ENCODE assay signal across 16 cellular contexts in the genomic region with DNA sequence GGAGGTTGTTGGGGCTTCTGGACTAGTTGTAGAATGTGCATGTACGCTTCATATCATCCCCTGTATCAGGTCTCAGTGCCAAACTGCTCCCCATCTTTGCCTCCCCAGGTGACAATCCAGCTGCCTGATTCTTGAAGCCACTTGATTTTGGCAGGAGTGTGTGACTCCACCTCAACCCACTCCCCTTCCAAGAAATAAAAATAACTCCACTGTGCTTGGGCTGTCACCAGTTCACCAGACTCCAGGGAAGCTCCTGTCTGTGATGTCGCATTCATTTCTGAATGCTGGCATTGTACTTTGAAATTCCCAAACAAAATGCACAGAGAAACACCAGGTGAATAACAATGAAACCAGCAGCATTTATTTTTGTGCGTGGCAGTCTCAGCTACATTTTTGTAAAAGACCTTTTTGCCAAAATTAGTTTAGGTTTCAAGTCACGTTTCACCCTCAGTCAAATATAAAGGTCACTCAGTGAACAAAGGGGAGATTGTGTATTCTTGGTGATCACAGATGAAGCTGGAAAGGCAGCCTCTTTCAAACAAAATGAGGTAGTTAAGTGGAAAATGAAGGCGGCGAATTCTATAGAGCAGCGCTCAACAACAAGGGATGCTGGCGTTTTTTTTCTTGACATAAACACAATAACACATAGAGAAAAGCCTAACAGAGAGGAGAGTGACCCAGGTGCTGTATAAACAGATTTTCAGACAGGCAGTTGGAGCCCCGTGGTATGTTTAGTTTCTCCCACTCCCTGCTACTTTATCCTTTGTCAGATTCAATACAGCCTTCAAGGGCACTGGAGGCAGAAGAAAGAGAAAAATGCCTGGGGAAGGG.
DNase-seq lines count a peak whose midpoint lies in the region; ATAC-seq lines count a peak whose summit lies in the region.
"Had no signal": no experiment of that assay in that cellular context is flagged by ENCODE, and none has a peak within 500 bp of the region (broad histone marks: within the 10 kb centered on the region; RNA-seq: fewer than 3 reads in every experiment).

No MANE protein-coding gene starts in this region.

- peaks cover 2% of the 10 kb centered on the region for H3K27me3 Mint-ChIP-seq in activated naive CD4-positive, alpha-beta T cell treated with anti-CD3 and anti-CD28 coated beads for 36 hours (ENCODE audit: low read depth)

- H3K14ac ChIP-seq in neuronal stem cell (ENCODE audit: low read length), result no peak overlapping the region

- WGBS in neuronal stem cell (ENCODE audit: extremely low coverage in 2 of 2, insufficient read length in 2 of 2, insufficient replicate concordance in 1 of 2), 2 donors, result no CpG with 5 or more reads among the region's 9 CpGs

- no peak overlapping the region for H4K91ac ChIP-seq in neuronal stem cell (ENCODE audit: low read depth, low read length, poor library complexity)

- ATAC-seq in HG02884 (IDR thresholded peaks at IDR 0.05; ENCODE audit: unreplicated experiment) (no peak), HG02840 (IDR thresholded peaks at IDR 0.05; ENCODE audit: low FRiP score, unreplicated experiment) (no peak)
- ATAC-seq: body of pancreas had no signal

- H3K4me2 ChIP-seq in neuronal stem cell (ENCODE audit: insufficient read depth, low read length, poor library complexity, severe bottlenecking), result peak overlapping the region; percentile 14
- H3K4me2 ChIP-seq: BLaER1 had no signal

- H3K9me3 ChIP-seq in HAP-1 (no peaks in the 10 kb centered on the region), neuronal stem cell (replicated peaks in 1 of 2; ENCODE audit: control insufficient read depth in 2 of 2, insufficient read depth in 1 of 2, low read depth in 1 of 2, low read length in 2 of 2) (peaks cover 0 to 6% of the 10 kb centered on the region in 2 donors)
- H3K9me3 ChIP-seq: BLaER1, body of pancreas, suprapubic skin had no signal

- no peak overlapping the region for H2AK5ac ChIP-seq in neuronal stem cell (ENCODE audit: low read depth, low read length)

- H3K27ac ChIP-seq in neuronal stem cell (replicated peaks; ENCODE audit: low read length), result peak overlapping the region; percentile 21
- H3K27ac ChIP-seq: BLaER1, suprapubic skin, VCaP had no signal

- CTCF ChIA-PET in activated naive CD4-positive, alpha-beta T cell treated with anti-CD3 and anti-CD28 coated beads for 36 hours (lab: Charles Lee), result no interaction called here

- H3K9ac ChIP-seq in neuronal stem cell (ENCODE audit: low read depth, low read length, poor library complexity), result no peak overlapping the region
- H3K9ac ChIP-seq: BLaER1 had no signal

- no peaks in the 10 kb centered on the region for H3K79me1 ChIP-seq in neuronal stem cell (ENCODE audit: low read depth, low read length)

- H3K4me3 Mint-ChIP-seq in activated naive CD4-positive, alpha-beta T cell treated with anti-CD3 and anti-CD28 coated beads for 36 hours, result no peak overlapping the region
- H3K4me3 Mint-ChIP-seq: immature natural killer cell, mesothelial cell of epicardium had no signal

- H2BK15ac ChIP-seq in neuronal stem cell (ENCODE audit: low read length), result no peak overlapping the region

- no peaks in the 10 kb centered on the region for H3K36me3 Mint-ChIP-seq in activated naive CD4-positive, alpha-beta T cell treated with anti-CD3 and anti-CD28 coated beads for 36 hours (ENCODE audit: low read depth)
- H3K36me3 Mint-ChIP-seq: mesothelial cell of epicardium had no signal

- H2AFZ ChIP-seq in neuronal stem cell (ENCODE audit: low read length), result no peak overlapping the region

- no peak overlapping the region for H3K4ac ChIP-seq in neuronal stem cell (ENCODE audit: low read length)

- H3K9me3 Mint-ChIP-seq in activated naive CD4-positive, alpha-beta T cell treated with anti-CD3 and anti-CD28 coated beads for 36 hours, result no peaks in the 10 kb centered on the region
- H3K9me3 Mint-ChIP-seq: mesothelial cell of epicardium had no signal

- no peaks in the 10 kb centered on the region for H3K4me1 Mint-ChIP-seq in activated naive CD4-positive, alpha-beta T cell treated with anti-CD3 and anti-CD28 coated beads for 36 hours (ENCODE audit: low read depth)
- H3K4me1 Mint-ChIP-seq: immature natural killer cell, mesothelial cell of epicardium had no signal

- H3K4me1 ChIP-seq in HAP-1 (peaks cover 39% of the 10 kb centered on the region), neuronal stem cell (ENCODE audit: control insufficient read depth in 2 of 2, insufficient read depth in 1 of 2, low read depth in 1 of 2, low read length in 2 of 2) (peaks cover 9 to 23% of the 10 kb centered on the region in 2 donors)
- H3K4me1 ChIP-seq: BLaER1, body of pancreas, suprapubic skin had no signal

- H3K27ac Mint-ChIP-seq in activated naive CD4-positive, alpha-beta T cell treated with anti-CD3 and anti-CD28 coated beads for 36 hours, result no peak overlapping the region
- H3K27ac Mint-ChIP-seq: immature natural killer cell, mesothelial cell of epicardium had no signal

- in situ Hi-C loops in HAP-1 (cut with MboI; ENCODE audit: low sequenced_read_pairs), result no loop called here

- H2BK12ac ChIP-seq in neuronal stem cell (ENCODE audit: low read length), result no peak overlapping the region

- H4K8ac ChIP-seq in neuronal stem cell (ENCODE audit: low read depth, low read length), result no peak overlapping the region

- H3K23ac ChIP-seq in neuronal stem cell (ENCODE audit: low read depth, low read length, poor library complexity), result no peak overlapping the region

- H3K27me3 ChIP-seq in HAP-1 (ENCODE audit: low read depth), result no peaks in the 10 kb centered on the region
- no peaks in the 10 kb centered on the region for H3K27me3 ChIP-seq in neuronal stem cell (ENCODE audit: control insufficient read depth in 3 of 3, insufficient read depth in 3 of 3, low read depth in 1 of 3, low read length in 3 of 3)
- H3K27me3 ChIP-seq: BLaER1, body of pancreas, suprapubic skin had no signal

- intact Hi-C loops in activated naive CD4-positive, alpha-beta T cell treated with anti-CD3 and anti-CD28 coated beads for 36 hours (cut with micrococcal nuclease), result no loop called here

- H2BK120ac ChIP-seq in neuronal stem cell (ENCODE audit: low read depth, low read length), result no peak overlapping the region

- H3K4me3 ChIP-seq in HAP-1 (no peak overlapping the region), neuronal stem cell (ENCODE audit: low read length in 2 of 2) (no peak overlapping the region)
- H3K4me3 ChIP-seq: BLaER1, body of pancreas, suprapubic skin had no signal

- DNase-seq in HAP-1 (ENCODE audit: low spot score in 2 of 2) (peak; percentile 75 to 95), NCI-H345 (lab: John Stamatoyannopoulos, UW) (peak; percentile 90), globus pallidus (ENCODE audit: low spot score) (peak; percentile 87), neuronal stem cell (ENCODE audit: low spot score) (peak; percentile 63)
- DNase-seq in activated naive CD4-positive, alpha-beta T cell treated with anti-CD3 and anti-CD28 coated beads for 36 hours, result no peak
- DNase-seq: activated gamma-delta T cell, body of pancreas, DMS79 treated with DMSO at 0.1 percent for 48 hours, immature natural killer cell, NCI-H446 treated with DMSO at 0.1 percent for 48 hours had no signal

- H3K36me3 ChIP-seq in HAP-1 (replicated peaks) (no peaks in the 10 kb centered on the region), neuronal stem cell (replicated peaks in 1 of 2; ENCODE audit: control insufficient read depth in 2 of 2, insufficient read depth in 2 of 2, low read length in 2 of 2) (no peaks in the 10 kb centered on the region)
- H3K36me3 ChIP-seq: BLaER1, suprapubic skin had no signal

- peak overlapping the region; percentile 24 for H3K18ac ChIP-seq in neuronal stem cell (ENCODE audit: low read length)

- H2BK5ac ChIP-seq in neuronal stem cell (ENCODE audit: low read length), result no peak overlapping the region
